8 cellular contexts compared by ENCODE assay signal in the genomic region with DNA sequence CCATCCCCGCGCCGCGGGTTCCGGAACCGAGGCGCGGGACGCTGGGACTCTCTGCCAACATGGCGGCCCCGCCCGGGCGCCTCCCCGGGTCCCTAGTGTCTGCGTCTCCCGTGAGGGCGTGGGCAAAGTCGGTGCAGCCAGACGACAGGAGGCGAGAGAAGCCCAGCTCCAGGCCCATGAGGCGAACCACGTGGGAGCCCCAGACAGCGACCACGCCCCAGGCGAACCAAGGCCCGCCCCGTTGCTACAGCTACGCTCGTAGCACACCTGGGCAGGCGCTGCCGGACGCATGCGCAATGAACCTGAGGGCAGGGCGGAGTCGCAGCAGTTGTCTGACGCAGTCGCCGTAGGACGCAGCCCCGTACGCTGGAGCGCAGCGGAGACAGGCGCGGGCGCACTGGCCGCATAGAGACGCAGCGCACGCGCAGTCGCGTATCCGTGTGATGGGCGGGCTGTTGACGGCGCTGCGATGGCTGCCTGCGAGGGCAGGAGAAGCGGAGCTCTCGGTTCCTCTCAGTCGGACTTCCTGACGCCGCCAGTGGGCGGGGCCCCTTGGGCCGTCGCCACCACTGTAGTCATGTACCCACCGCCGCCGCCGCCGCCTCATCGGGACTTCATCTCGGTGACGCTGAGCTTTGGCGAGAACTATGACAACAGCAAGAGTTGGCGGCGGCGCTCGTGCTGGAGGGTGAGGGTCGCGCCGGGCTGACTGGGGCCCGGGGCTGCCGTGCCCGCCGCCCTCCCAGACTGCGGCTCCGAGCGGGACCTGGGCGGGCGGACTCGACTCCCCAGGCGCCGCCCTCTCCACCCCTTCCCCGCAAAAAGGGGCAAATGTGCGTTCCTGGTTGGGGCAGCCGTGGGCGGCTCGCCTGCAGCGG. TPM values are rescaled to one million over a fixed set of nuclear protein-coding genes. Genes with fewer than 3 reads are reported as not detected.
A peak's percentile ranks its signal among the peaks of the same experiment; 100 is the strongest.
DNase-seq lines count a peak whose midpoint lies in the region; ATAC-seq and TF ChIP-seq lines count a peak whose summit lies in the region.

A gene (plus strand): TSS at position 455 of the 878 bp plus-strand sequence. CDS start 15 bp downstream, at position 470.

- H3K9me3 ChIP-seq in DOHH2 (ENCODE audit: control insufficient read depth, insufficient read depth, low read length), result no peaks in the 10 kb centered on the region

- peak; percentile 98 for DNase-seq in GM23338 (ENCODE audit: low spot score)
- DNase-seq in LHCN-M2 (ENCODE audit: low read depth), result peak; percentile 97
- peak; percentile 100 for DNase-seq in RPMI8226
- DNase-seq in activated T-helper 1 cell treated with anti-CD3 and anti-CD28 coated beads, Interleukin-2, amount 50 U/mL, for 16 hours (ENCODE audit: low read depth in 1 of 2, low spot score in 1 of 2), result peak; percentile 97 to 99
- peak; percentile 99 for DNase-seq in fibroblast of gingiva (ENCODE audit: low read depth)
- peak; percentile 99 for DNase-seq in naive B cell

- H3K36me3 Mint-ChIP-seq in GM23338 (ENCODE audit: low read depth) (peaks cover 9% of the 10 kb centered on the region; the same call in 1 of the 3 replicates), naive B cell (no peaks in the 10 kb centered on the region)
- H3K36me3 Mint-ChIP-seq in stimulated activated memory B cell treated with anti-CD40 and anti-IgM and Interleukin-4, amounts not matched to agents 10 μg/mL and 1 μg/mL and 100 μg/mL, for 72 hours, result peaks cover 24% of the 10 kb centered on the region

- H3K4me3 ChIP-seq in DOHH2 (ENCODE audit: low read length), result peak within 1 kb of the TSS; percentile 93
- H3K4me3 ChIP-seq in GM23338, result peak within 1 kb of the TSS; percentile 93

- H4K20me1 ChIP-seq in DOHH2 (ENCODE audit: control insufficient read depth, insufficient read depth, low read depth, low read length), result no peaks in the 10 kb centered on the region
- no peaks in the 10 kb centered on the region; the same call in 1 of the 2 replicates for H4K20me1 ChIP-seq in GM23338 (replicated peaks; ENCODE audit: insufficient read depth)

- H3K27me3 ChIP-seq in DOHH2 (ENCODE audit: control insufficient read depth, low read length) (no peaks in the 10 kb centered on the region), GM23338 (ENCODE audit: insufficient read depth) (peaks cover 5% of the 10 kb centered on the region; the same call in 1 of the 2 replicates)

- peak within 1 kb of the TSS; percentile 58 for H3K27ac ChIP-seq in DOHH2 (ENCODE audit: low read depth, low read length)
- no peak within 1 kb of the TSS for H3K27ac ChIP-seq in GM23338 (ENCODE audit: low read depth)

- no peak within 1 kb of the TSS; the same call in none of the 2 replicates for H3K27ac Mint-ChIP-seq in GM23338
- H3K27ac Mint-ChIP-seq in naive B cell, result peak within 1 kb of the TSS; percentile 94 to 99 (median 96)
- peak within 1 kb of the TSS; percentile 99 for H3K27ac Mint-ChIP-seq in stimulated activated memory B cell treated with anti-CD40 and anti-IgM and Interleukin-4, amounts not matched to agents 10 μg/mL and 1 μg/mL and 100 μg/mL, for 72 hours

- peaks cover 4% of the 10 kb centered on the region; the same call in 1 of the 3 replicates for H3K9me3 Mint-ChIP-seq in GM23338
- H3K9me3 Mint-ChIP-seq in naive B cell, result no peaks in the 10 kb centered on the region
- no peaks in the 10 kb centered on the region for H3K9me3 Mint-ChIP-seq in stimulated activated memory B cell treated with anti-CD40 and anti-IgM and Interleukin-4, amounts not matched to agents 10 μg/mL and 1 μg/mL and 100 μg/mL, for 72 hours

- peaks cover 15% of the 10 kb centered on the region for H3K4me1 Mint-ChIP-seq in GM23338
- H3K4me1 Mint-ChIP-seq in naive B cell, result peaks cover 23 to 37% (median 34%) of the 10 kb centered on the region in 3 donors
- H3K4me1 Mint-ChIP-seq in stimulated activated memory B cell treated with anti-CD40 and anti-IgM and Interleukin-4, amounts not matched to agents 10 μg/mL and 1 μg/mL and 100 μg/mL, for 72 hours, result peaks cover 68% of the 10 kb centered on the region

- H3K4me2 ChIP-seq in DOHH2 (ENCODE audit: low read length) (peak within 1 kb of the TSS; percentile 99), GM23338 (peak within 1 kb of the TSS; percentile 98)

- H3K27me3 Mint-ChIP-seq in GM23338 (ENCODE audit: insufficient read depth, low read depth, poor library complexity), result peaks cover 23% of the 10 kb centered on the region
- H3K27me3 Mint-ChIP-seq in naive B cell, result no peaks in the 10 kb centered on the region
- H3K27me3 Mint-ChIP-seq in stimulated activated memory B cell treated with anti-CD40 and anti-IgM and Interleukin-4, amounts not matched to agents 10 μg/mL and 1 μg/mL and 100 μg/mL, for 72 hours, result no peaks in the 10 kb centered on the region

- H3K4me3 Mint-ChIP-seq in GM23338, result peak within 1 kb of the TSS; percentile 92
- H3K4me3 Mint-ChIP-seq in naive B cell, result peak within 1 kb of the TSS; percentile 89 to 98 (median 94)
- H3K4me3 Mint-ChIP-seq in stimulated activated memory B cell treated with anti-CD40 and anti-IgM and Interleukin-4, amounts not matched to agents 10 μg/mL and 1 μg/mL and 100 μg/mL, for 72 hours, result peak within 1 kb of the TSS; percentile 91

- H3K36me3 ChIP-seq in DOHH2 (ENCODE audit: control insufficient read depth, low read length), result peaks cover 29% of the 10 kb centered on the region
- no peaks in the 10 kb centered on the region for H3K36me3 ChIP-seq in GM23338 (ENCODE audit: insufficient read depth)

- ATAC-seq in GM23338 (peak; percentile 89), naive B cell (ENCODE audit: low read depth in 2 of 2) (peak; percentile 75 to 82)
- ATAC-seq in stimulated activated memory B cell treated with anti-CD40 and anti-IgM and Interleukin-4, amounts not matched to agents 10 μg/mL and 1 μg/mL and 100 μg/mL, for 72 hours, result peak; percentile 91

- peaks cover 17% of the 10 kb centered on the region for H3K79me2 ChIP-seq in DOHH2 (ENCODE audit: control insufficient read depth, low read length)
- no peaks in the 10 kb centered on the region; the same call in 1 of the 2 replicates for H3K79me2 ChIP-seq in GM23338 (replicated peaks; ENCODE audit: insufficient read depth)

- H3K4me1 ChIP-seq in DOHH2 (ENCODE audit: control insufficient read depth, low read length) (peaks cover 22% of the 10 kb centered on the region), GM23338 (ENCODE audit: insufficient read depth) (peaks cover 9% of the 10 kb centered on the region)

- TF ChIP-seq CTCF in DOHH2 (IDR thresholded peaks at IDR 0.05; ENCODE audit: low read depth, low read length, poor library complexity, severe bottlenecking) (no peak), GM23338 (conservative IDR thresholded peaks at IDR 0.05; ENCODE audit: low read depth in 2 of 2) (no peak)

- H3K9me2 ChIP-seq in DOHH2 (replicated peaks; ENCODE audit: control insufficient read depth, low read length) (no peaks in the 10 kb centered on the region), GM23338 (ENCODE audit: insufficient read depth) (no peaks in the 10 kb centered on the region)

- H3F3A ChIP-seq in DOHH2 (ENCODE audit: control insufficient read depth, insufficient read depth) (peaks cover 3% of the 10 kb centered on the region; the same call in 1 of the 2 replicates), GM23338 (replicated peaks; ENCODE audit: low read depth) (peaks cover 20% of the 10 kb centered on the region)

- H2AFZ ChIP-seq in GM23338, result peak within 1 kb of the TSS; percentile 97

TF ChIP-seq in GM23338, 12 proteins besides CTCF, POLR2A, EP300 and RAD21:
- TF ChIP-seq CREB1 (CRISPR knock-in tag; IDR thresholded peaks at IDR 0.05; ENCODE audit: low read depth) (peak; percentile 82), JUNB (IDR thresholded peaks at IDR 0.05; ENCODE audit: unreplicated experiment) (no peak), POLR2AphosphoS5 (IDR thresholded peaks at IDR 0.05; ENCODE audit: low read depth) (peak; percentile 83)

RNA-seq across cellular contexts. Expression of the gene that starts here (rescaled TPM):
- total RNA-seq in GM23338 (2014; rRNA removed; shearing (Covaris generic)), result 35.7 and 39.9 TPM in 2 replicates
- polyA plus RNA-seq in GM23338 (2016; fragmentation: Nextera tagmentation; extraction: Ambion mirVana) (15.7 and 18.2 TPM in 2 replicates), naive B cell (ENCODE audit: low read depth in 6 of 6) (10 to 100 TPM; 19.6 to 30.4 (median 24.3) TPM)
- 78.4 and 92.8 TPM in 2 replicates for total RNA-seq in LHCN-M2 (2014; rRNA removed)
- 56.5 TPM for polyA plus RNA-seq in LHCN-M2 (2012)
